23 cellular contexts compared by ENCODE assay signal in the genomic region with DNA sequence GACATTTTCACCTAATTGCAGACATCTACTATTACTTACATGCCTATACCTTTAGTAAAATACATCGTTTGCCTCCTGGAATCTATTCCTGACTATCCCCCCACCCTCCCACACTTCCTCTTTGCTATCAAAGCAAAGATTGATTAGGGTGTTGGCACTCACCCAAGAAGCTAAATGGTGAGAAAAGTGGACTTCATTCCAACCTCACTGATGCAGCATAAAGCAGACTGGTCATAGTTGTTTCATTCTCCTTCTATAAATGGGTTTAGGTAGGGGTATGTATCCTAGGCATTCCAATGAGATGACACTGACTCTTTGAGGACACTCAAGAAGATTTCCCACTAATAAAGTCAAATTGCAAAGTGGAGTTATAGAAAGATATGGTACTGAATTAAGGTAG.
"Had no signal": no experiment of that assay in that cellular context is flagged by ENCODE, and none has a peak within 500 bp of the region (broad histone marks: within the 10 kb centered on the region; RNA-seq: fewer than 3 reads in every experiment).

No MANE protein-coding gene starts in this region.

- H3K4me1 Mint-ChIP-seq: activated CD4-positive, alpha-beta memory T cell treated with anti-CD3 and anti-CD28 coated beads, Interleukin-2, amount 10 ng/mL, durations not matched to agents 7 days and 5 days; activated CD4-positive, alpha-beta T cell treated with anti-CD3 and anti-CD28 coated beads, Interleukin-2, amount 10 ng/mL, durations not matched to agents 24 days and 14 days; activated naive CD8-positive, alpha-beta T cell treated with anti-CD3 and anti-CD28 coated beads, Interleukin-2, amount 10 ng/mL, durations not matched to agents 7 days and 5 days; naive thymus-derived CD4-positive, alpha-beta T cell had no signal

- H3K36me3 ChIP-seq: heart right ventricle, left lung, spleen, uterus had no signal

- H3K27me3 Mint-ChIP-seq: activated CD4-positive, alpha-beta memory T cell treated with anti-CD3 and anti-CD28 coated beads, Interleukin-2, amount 10 ng/mL, durations not matched to agents 7 days and 5 days; activated CD4-positive, alpha-beta T cell treated with anti-CD3 and anti-CD28 coated beads, Interleukin-2, amount 10 ng/mL, durations not matched to agents 24 days and 14 days; activated naive CD8-positive, alpha-beta T cell treated with anti-CD3 and anti-CD28 coated beads, Interleukin-2, amount 10 ng/mL, durations not matched to agents 7 days and 5 days; naive thymus-derived CD4-positive, alpha-beta T cell had no signal

- H3K9me3 Mint-ChIP-seq: activated CD4-positive, alpha-beta T cell treated with anti-CD3 and anti-CD28 coated beads, Interleukin-2, amount 10 ng/mL, durations not matched to agents 24 days and 14 days; neural crest cell had no signal

- H3K27me3 ChIP-seq: body of pancreas, heart right ventricle, left lung, spleen, testis, uterus had no signal

- H3K9me3 ChIP-seq: body of pancreas, heart right ventricle, left lung, testis, uterus had no signal

- FAIRE-seq: kidney had no signal

- H3K27ac ChIP-seq: body of pancreas, epithelial cell of prostate, heart right ventricle, left lung, spleen, testis, uterus, VCaP had no signal

- H3K4me3 ChIP-seq: body of pancreas, heart right ventricle, left lung, lung, spleen, testis, uterus had no signal

- H3K4me3 Mint-ChIP-seq: activated CD4-positive, alpha-beta memory T cell treated with anti-CD3 and anti-CD28 coated beads, Interleukin-2, amount 10 ng/mL, durations not matched to agents 7 days and 5 days; activated CD4-positive, alpha-beta T cell treated with anti-CD3 and anti-CD28 coated beads, Interleukin-2, amount 10 ng/mL, durations not matched to agents 24 days and 14 days; activated naive CD4-positive, alpha-beta T cell treated with anti-CD3 and anti-CD28 coated beads for 36 hours; activated naive CD8-positive, alpha-beta T cell treated with anti-CD3 and anti-CD28 coated beads, Interleukin-2, amount 10 ng/mL, durations not matched to agents 7 days and 5 days; activated T-cell treated with anti-CD3 and anti-CD28 coated beads, Interleukin-2, amount 50 U/mL, for 72 hours; naive thymus-derived CD4-positive, alpha-beta T cell; neural crest cell had no signal

- DNase-seq: activated CD4-positive, alpha-beta memory T cell treated with anti-CD3 and anti-CD28 coated beads, Interleukin-2, amount 10 ng/mL, durations not matched to agents 7 days and 5 days; activated CD4-positive, alpha-beta T cell treated with anti-CD3 and anti-CD28 coated beads, Interleukin-2, amount 10 ng/mL, durations not matched to agents 24 days and 14 days; activated effector memory CD4-positive, alpha-beta T cell treated with Interleukin-2 at 50 U/mL for 16 hours; activated naive CD4-positive, alpha-beta T cell treated with anti-CD3 and anti-CD28 coated beads for 36 hours; activated naive CD8-positive, alpha-beta T cell treated with anti-CD3 and anti-CD28 coated beads, Interleukin-2, amount 10 ng/mL, durations not matched to agents 7 days and 5 days; activated T-cell treated with anti-CD3 and anti-CD28 coated beads, Interleukin-2, amount 50 U/mL, for 72 hours; amniotic stem cell; body of pancreas; heart right ventricle; kidney; left lung; naive thymus-derived CD4-positive, alpha-beta T cell; retina; spleen; stimulated activated CD4-positive, alpha-beta T cell treated with anti-CD3 and anti-CD28 coated beads, Interleukin-4, amount 100 ng/mL, for 1 hour; stimulated activated naive CD4-positive, alpha-beta T cell; testis; trophoblast cell; uterus had no signal

- H3K4me1 ChIP-seq: body of pancreas, heart right ventricle, left lung, spleen, testis, uterus had no signal

- H3K36me3 Mint-ChIP-seq: activated naive CD8-positive, alpha-beta T cell treated with anti-CD3 and anti-CD28 coated beads, Interleukin-2, amount 10 ng/mL, durations not matched to agents 7 days and 5 days; naive thymus-derived CD4-positive, alpha-beta T cell had no signal

- H3K27ac Mint-ChIP-seq: activated CD4-positive, alpha-beta memory T cell treated with anti-CD3 and anti-CD28 coated beads, Interleukin-2, amount 10 ng/mL, durations not matched to agents 7 days and 5 days; activated CD4-positive, alpha-beta T cell treated with anti-CD3 and anti-CD28 coated beads, Interleukin-2, amount 10 ng/mL, durations not matched to agents 24 days and 14 days; activated naive CD4-positive, alpha-beta T cell treated with anti-CD3 and anti-CD28 coated beads for 36 hours; activated naive CD8-positive, alpha-beta T cell treated with anti-CD3 and anti-CD28 coated beads, Interleukin-2, amount 10 ng/mL, durations not matched to agents 7 days and 5 days; activated T-cell treated with anti-CD3 and anti-CD28 coated beads, Interleukin-2, amount 50 U/mL, for 72 hours; naive thymus-derived CD4-positive, alpha-beta T cell had no signal
